Comparison of ENCODE assay signal across 8 cellular contexts in genomic region chr22:23750744-23751440, GRCh38. TPM values are rescaled to one million over a fixed set of nuclear protein-coding genes. Genes with fewer than 3 reads are reported as not detected.
DNase-seq lines count a peak whose midpoint lies in the region; ATAC-seq and TF ChIP-seq lines count a peak whose summit lies in the region.

Gene ZNF70, minus strand, starts transcription at chr22:23751112. Its CDS starts 5,972 bp downstream, at chr22:23745140.

- H3K9ac ChIP-seq in fibroblast of lung (ENCODE audit: insufficient read depth, low read length), result peak within 1 kb of the TSS; percentile 84

- H3K79me2 ChIP-seq in fibroblast of lung (ENCODE audit: control insufficient read depth, insufficient read depth, low read length), result no peaks in the 10 kb centered on the region

- H3K4me2 ChIP-seq in fibroblast of lung (ENCODE audit: extremely low read depth, insufficient read depth, low read length), result peak within 1 kb of the TSS; percentile 99

- peaks cover 0 to 5% (median under 1%) of the 10 kb centered on the region in 3 donors for H3K36me3 Mint-ChIP-seq in CD8-positive, alpha-beta memory T cell
- H3K36me3 Mint-ChIP-seq in natural killer cell, result no peaks in the 10 kb centered on the region

- no peaks in the 10 kb centered on the region for H3K9me3 ChIP-seq in CD8-positive, alpha-beta memory T cell (ENCODE audit: low read length)
- H3K9me3 ChIP-seq in Panc1 (ENCODE audit: control insufficient read depth, insufficient read depth, low read depth, low read length), result no peaks in the 10 kb centered on the region
- no peaks in the 10 kb centered on the region for H3K9me3 ChIP-seq in fibroblast of lung (ENCODE audit: control insufficient read depth, insufficient read depth, low read depth, low read length)

- ATAC-seq in GM19463 (IDR thresholded peaks at IDR 0.05; ENCODE audit: unreplicated experiment) (peak; percentile 86), Panc1 (peak; percentile 99), natural killer cell (peak; percentile 97 to 99 (median 98))

- peak within 1 kb of the TSS; percentile 78 to 92 (median 80) for H3K4me3 Mint-ChIP-seq in CD8-positive, alpha-beta memory T cell
- H3K4me3 Mint-ChIP-seq in natural killer cell, result peak within 1 kb of the TSS; percentile 92

- H3K4me3 ChIP-seq in CD8-positive, alpha-beta memory T cell (ENCODE audit: low read length), result peak within 1 kb of the TSS; percentile 77
- peak within 1 kb of the TSS; percentile 69 to 73 for H3K4me3 ChIP-seq in Panc1 (ENCODE audit: low read depth in 2 of 2, low read length in 2 of 2)
- peak within 1 kb of the TSS; percentile 80 to 95 (median 85) for H3K4me3 ChIP-seq in fibroblast of lung (replicated peaks in 1 of 4; ENCODE audit: control extremely low read depth in 1 of 4, insufficient read depth in 1 of 4, low read depth in 3 of 4, low read length in 4 of 4)

- in situ Hi-C loops in Panc1 (cut with HindIII; ENCODE audit: low pct_unique_long_range_greater_than_20kb, low sequenced_read_pairs), result no loop called here

- H3K27ac ChIP-seq in CD8-positive, alpha-beta memory T cell (ENCODE audit: low read depth, low read length), result peak within 1 kb of the TSS; percentile 67
- H3K27ac ChIP-seq in Panc1 (ENCODE audit: low read length) (peak within 1 kb of the TSS; percentile 82), fibroblast of lung (ENCODE audit: insufficient read depth, low read length) (peak within 1 kb of the TSS; percentile 71)

- H3K27ac Mint-ChIP-seq in CD8-positive, alpha-beta memory T cell, result peak within 1 kb of the TSS; percentile 61 to 95 (median 84)
- peak within 1 kb of the TSS; percentile 82 to 91 for H3K27ac Mint-ChIP-seq in natural killer cell

- intact Hi-C loops in Panc1 (cut with micrococcal nuclease; ENCODE audit: unreplicated experiment) (no loop called here), natural killer cell (cut with micrococcal nuclease) (no loop called here)

- peaks cover 7% of the 10 kb centered on the region for H3K4me1 ChIP-seq in CD8-positive, alpha-beta memory T cell (ENCODE audit: insufficient read depth, low read length)
- H3K4me1 ChIP-seq in Panc1 (ENCODE audit: control insufficient read depth, insufficient read depth, low read length) (peaks cover 6% of the 10 kb centered on the region), fibroblast of lung (ENCODE audit: control insufficient read depth, extremely low read depth, insufficient read depth, low read length) (no peaks in the 10 kb centered on the region)

- POLR2A ChIA-PET in CD8-positive, alpha-beta memory T cell (lab: Charles Lee), result interaction anchor here (0.5 to 1.0 kb wide), 6 partner anchors 12 to 1246 kb away, joined by 3 to 5 read pairs (median 3); partner anchors contain the start of gene DRICH1
- POLR2A ChIA-PET in Panc1 (lab: Charles Lee), result no interaction called here

- no peaks in the 10 kb centered on the region for H3K27me3 Mint-ChIP-seq in CD8-positive, alpha-beta memory T cell
- no peaks in the 10 kb centered on the region for H3K27me3 Mint-ChIP-seq in natural killer cell (ENCODE audit: low read depth in 2 of 2)

- TF ChIP-seq CTCF in Panc1 (IDR thresholded peaks at IDR 0.05) (no peak; the same call in 1 of the 2 replicates), fibroblast of lung (conservative IDR thresholded peaks at IDR 0.05 in 1 of 2, IDR thresholded peaks at IDR 0.05 in 1 of 2; ENCODE audit: low read depth in 1 of 2, low read length in 2 of 2) (peak in 1 of 2 donors; percentile 12), natural killer cell (IDR thresholded peaks at IDR 0.05) (no peak)

- DNase-seq in CD8-positive, alpha-beta memory T cell, result peak; percentile 79 to 90 (median 86)
- DNase-seq in HuH-7.5 (ENCODE audit: low spot score), result peak; percentile 85
- DNase-seq in Panc1 (ENCODE audit: low read depth, low spot score), result no peak
- DNase-seq in activated T-helper 1 cell treated with Interleukin-2 at 50 U/mL for 16 hours (ENCODE audit: low read depth), result peak; percentile 82
- DNase-seq in fibroblast of lung (ENCODE audit: low read depth in 2 of 2), result peak; percentile 76 to 77
- DNase-seq in natural killer cell, result peak; percentile 86
- peak; percentile 71 to 86 (median 79) for DNase-seq in stimulated activated naive CD4-positive, alpha-beta T cell (lab: John Stamatoyannopoulos, UW)

- no peaks in the 10 kb centered on the region for H3K36me3 ChIP-seq in CD8-positive, alpha-beta memory T cell (ENCODE audit: insufficient read depth, low read length)
- peaks cover 7% of the 10 kb centered on the region; the same call in 1 of the 2 replicates for H3K36me3 ChIP-seq in Panc1 (ENCODE audit: control insufficient read depth, insufficient read depth, low read length)
- H3K36me3 ChIP-seq in fibroblast of lung (ENCODE audit: control insufficient read depth, insufficient read depth, low read length), result no peaks in the 10 kb centered on the region

- no peaks in the 10 kb centered on the region for H4K20me1 ChIP-seq in fibroblast of lung (ENCODE audit: control insufficient read depth, extremely low read depth, insufficient read depth, low read length)

- no TSS peak for BruUV-seq in Panc1 (replicated peaks; lab: Mats Ljungman, UMichigan)

- CTCF ChIA-PET in CD8-positive, alpha-beta memory T cell (lab: Charles Lee), result interaction anchor here (1.3 to 1.8 kb wide), 4 partner anchors 9 to 20 kb away, joined by 5 to 7 read pairs (median 6); partner anchors contain the start of gene C22orf15
- CTCF ChIA-PET in Panc1 (lab: Charles Lee), result no interaction called here

- H3K4me1 Mint-ChIP-seq in CD8-positive, alpha-beta memory T cell, result peaks cover 11 to 18% (median 18%) of the 10 kb centered on the region in 3 donors
- H3K4me1 Mint-ChIP-seq in natural killer cell, result peaks cover 20 to 28% of the 10 kb centered on the region in 2 donors

- no peaks in the 10 kb centered on the region for H3K27me3 ChIP-seq in CD8-positive, alpha-beta memory T cell (ENCODE audit: insufficient read depth, low read length, poor library complexity, severe bottlenecking)
- H3K27me3 ChIP-seq in Panc1 (ENCODE audit: control insufficient read depth, insufficient read depth, low read length) (no peaks in the 10 kb centered on the region), fibroblast of lung (ENCODE audit: control insufficient read depth, insufficient read depth, low read length) (no peaks in the 10 kb centered on the region)

- H3K9me3 Mint-ChIP-seq in CD8-positive, alpha-beta memory T cell, result no peaks in the 10 kb centered on the region
- H3K9me3 Mint-ChIP-seq in natural killer cell, result no peaks in the 10 kb centered on the region

- H2AFZ ChIP-seq in fibroblast of lung (ENCODE audit: low read length), result peak within 1 kb of the TSS; percentile 96

RNA-seq across cellular contexts. Expression of gene ZNF70, which starts in this region (rescaled TPM):
- 1 to 10 TPM; 3.4 to 3.7 TPM for total RNA-seq in CD8-positive, alpha-beta memory T cell
- 0.35 TPM for polyA plus RNA-seq in CD8-positive, alpha-beta memory T cell
- total RNA-seq in Panc1 (2021; ENCODE audit: unreplicated experiment) (3.2 TPM), fibroblast of lung (2.8 and 3.1 TPM in 2 replicates), natural killer cell (1 to 10 TPM; 7.4 to 9.1 (median 7.7) TPM)
- 0.59 TPM for polyA plus RNA-seq in Panc1 (2012; ENCODE audit: insufficient read length)
- polyA plus RNA-seq in fibroblast of lung, result 1.0 and 1.2 TPM in 2 replicates
- 1.4 and 2.6 TPM in 2 replicates for polyA plus RNA-seq in fibroblast of lung (2012)
- 18.3 and 22.9 TPM in 2 replicates for polyA minus RNA-seq in fibroblast of lung (ENCODE audit: low replicate concordance)
